30 cellular contexts compared by ENCODE assay signal in the genomic region with DNA sequence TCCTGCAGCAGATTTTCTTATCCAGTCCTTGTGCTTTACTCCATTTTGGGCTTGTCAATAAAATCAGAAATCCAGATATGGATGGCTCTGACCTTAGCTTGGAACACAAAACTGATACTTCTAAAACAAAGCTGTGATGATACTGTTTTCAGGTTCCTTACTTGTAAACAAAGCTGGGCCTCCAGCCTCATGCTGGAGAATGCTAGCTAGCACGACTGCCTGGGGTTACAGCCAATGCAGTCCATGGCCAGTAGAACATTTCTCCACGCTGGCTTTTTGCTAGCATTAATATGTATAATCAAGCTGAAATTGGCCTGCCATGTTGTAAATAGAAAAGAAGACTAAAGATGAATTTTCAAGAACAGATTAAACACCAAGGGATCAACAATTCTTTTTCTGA.
A peak's percentile ranks its signal among the peaks of the same experiment; 100 is the strongest.
DNase-seq lines count a peak whose midpoint lies in the region; ATAC-seq and TF ChIP-seq lines count a peak whose summit lies in the region.
"Had no signal": no experiment of that assay in that cellular context is flagged by ENCODE, and none has a peak within 500 bp of the region (broad histone marks: within the 10 kb centered on the region; RNA-seq: fewer than 3 reads in every experiment).

No MANE protein-coding gene starts in this region.

- TF ChIP-seq CTCF in mesothelial cell of epicardium (IDR thresholded peaks at IDR 0.05; ENCODE audit: unreplicated experiment), result no peak
- TF ChIP-seq CTCF in GM10248 (IDR thresholded peaks at IDR 0.05; ENCODE audit: control extremely low read depth, extremely low read depth, low read depth, missing control alignments), result no peak
- TF ChIP-seq CTCF in mucosa of descending colon (IDR thresholded peaks at IDR 0.05), result no peak

- H3K27ac Mint-ChIP-seq in activated T-cell treated with anti-CD3 and anti-CD28 coated beads, Interleukin-2, amount 50 U/mL, for 72 hours, result peak overlapping the region; percentile 28
- peak overlapping the region; percentile 81 for H3K27ac Mint-ChIP-seq in mesothelial cell of epicardium
- H3K27ac Mint-ChIP-seq: activated CD4-positive, alpha-beta memory T cell treated with anti-CD3 and anti-CD28 coated beads for 36 hours; activated T-helper 17 cell treated with anti-CD3 and anti-CD28 coated beads, Interleukin-2, amount 50 U/mL, for 72 hours; naive thymus-derived CD8-positive, alpha-beta T cell; stimulated activated effector memory CD8-positive, alpha-beta T cell treated with anti-CD3 and anti-CD28 coated beads, Interleukin-12 subunit alpha, Interleukin-12 subunit beta, amount 100 ng/mL, for 72 hours had no signal

- ATAC-seq in activated T-cell treated with anti-CD3 and anti-CD28 coated beads, Interleukin-2, amount 50 U/mL, for 72 hours (replicated peaks in 1 of 2), result no peak
- no peak for ATAC-seq in activated T-cell treated with anti-CD3 and anti-CD28 coated beads, Interleukin-2, amount 50 U/mL, for 4 hours
- ATAC-seq in mucosa of descending colon, result no peak
- ATAC-seq: activated CD4-positive, CD25-positive, alpha-beta regulatory T cell treated with anti-CD3 and anti-CD28 coated beads, Interleukin-2, amount 50 U/mL, for 24 hours; activated T-helper 17 cell treated with anti-CD3 and anti-CD28 coated beads, Interleukin-2, amount 50 U/mL, for 72 hours; effector memory CD8-positive, alpha-beta T cell; naive thymus-derived CD8-positive, alpha-beta T cell; PC-3; stimulated activated effector memory CD8-positive, alpha-beta T cell treated with anti-CD3 and anti-CD28 coated beads, Interleukin-12 subunit alpha, Interleukin-12 subunit beta, amount 100 ng/mL, for 72 hours had no signal

- DNase-seq in activated T-cell treated with anti-CD3 and anti-CD28 coated beads, Interleukin-2, amount 50 U/mL, for 72 hours, result no peak
- DNase-seq in activated T-cell treated with anti-CD3 and anti-CD28 coated beads, Interleukin-2, amount 50 U/mL, for 4 hours, result no peak
- DNase-seq in cerebellar cortex (ENCODE audit: low spot score) (peak; percentile 39), mesothelial cell of epicardium (ENCODE audit: low spot score in 2 of 2, unreplicated experiment in 2 of 2) (no peak), GM10248 (ENCODE audit: extremely low spot score) (no peak), HAP-1 (ENCODE audit: low spot score in 2 of 2) (no peak), AG08395 (ENCODE audit: low spot score) (no peak), mucosa of descending colon (no peak)
- DNase-seq: activated CD4-positive, alpha-beta memory T cell treated with anti-CD3 and anti-CD28 coated beads for 36 hours; activated CD8-positive, alpha-beta memory T cell treated with anti-CD3 and anti-CD28 coated beads, Interleukin-2, amount 50 U/mL, for 4 hours; activated naive CD4-positive, alpha-beta T cell treated with anti-CD3 and anti-CD28 coated beads, Interleukin-2, amount 50 U/mL, for 16 hours; CD4-positive, alpha-beta memory T cell; effector memory CD8-positive, alpha-beta T cell; erythroblast; foreskin keratinocyte; kidney glomerular epithelial cell; MG63; midbrain; naive thymus-derived CD8-positive, alpha-beta T cell; NCI-H1105 treated with DMSO at 0.1 percent for 48 hours; NCI-H1930; NCI-H526; NK-92 treated with Interleukin-12 subunit alpha and Interleukin-12 subunit beta, amount 100 ng/mL, for 24 hours; PC-3; stimulated activated CD4-positive, alpha-beta T cell treated with anti-CD3 and anti-CD28 coated beads, Interleukin-15, amount 100 ng/mL, for 24 hours; upper lobe of left lung had no signal

- POLR2A ChIA-PET in GM10248 (lab: Yijun Ruan, JAX), result no interaction called here

- no peaks in the 10 kb centered on the region for H3K27me3 Mint-ChIP-seq in activated T-cell treated with anti-CD3 and anti-CD28 coated beads, Interleukin-2, amount 50 U/mL, for 72 hours (ENCODE audit: low read depth)
- H3K27me3 Mint-ChIP-seq in activated T-cell treated with anti-CD3 and anti-CD28 coated beads, Interleukin-2, amount 50 U/mL, for 4 hours (ENCODE audit: low read depth), result no peaks in the 10 kb centered on the region
- no peaks in the 10 kb centered on the region for H3K27me3 Mint-ChIP-seq in mesothelial cell of epicardium (ENCODE audit: low read depth)
- H3K27me3 Mint-ChIP-seq: activated CD4-positive, alpha-beta memory T cell treated with anti-CD3 and anti-CD28 coated beads for 36 hours; activated T-helper 17 cell treated with anti-CD3 and anti-CD28 coated beads, Interleukin-2, amount 50 U/mL, for 72 hours; CD4-positive, alpha-beta memory T cell; effector memory CD8-positive, alpha-beta T cell; naive thymus-derived CD8-positive, alpha-beta T cell had no signal

- H3K4me3 ChIP-seq in HAP-1 (no peak overlapping the region), mucosa of descending colon (no peak overlapping the region)
- H3K4me3 ChIP-seq: MG63, ovary, upper lobe of left lung had no signal

- H3K36me3 ChIP-seq in HAP-1 (replicated peaks) (peaks cover 44% of the 10 kb centered on the region), mucosa of descending colon (ENCODE audit: low read depth) (no peaks in the 10 kb centered on the region)
- H3K36me3 ChIP-seq: ovary, upper lobe of left lung had no signal

- H3K9me3 ChIP-seq in HAP-1 (no peaks in the 10 kb centered on the region), mucosa of descending colon (no peaks in the 10 kb centered on the region)
- H3K9me3 ChIP-seq: MG63, ovary, upper lobe of left lung had no signal

- in situ Hi-C loops in HAP-1 (cut with MboI; ENCODE audit: low sequenced_read_pairs), result no loop called here

- intact Hi-C loops in mucosa of descending colon (cut with DNase I, micrococcal nuclease), result no loop called here

- no peaks in the 10 kb centered on the region for H3K9me3 Mint-ChIP-seq in activated T-cell treated with anti-CD3 and anti-CD28 coated beads, Interleukin-2, amount 50 U/mL, for 72 hours
- H3K9me3 Mint-ChIP-seq in activated T-cell treated with anti-CD3 and anti-CD28 coated beads, Interleukin-2, amount 50 U/mL, for 4 hours, result no peaks in the 10 kb centered on the region
- H3K9me3 Mint-ChIP-seq in mesothelial cell of epicardium, result no peaks in the 10 kb centered on the region
- H3K9me3 Mint-ChIP-seq: activated CD4-positive, alpha-beta memory T cell treated with anti-CD3 and anti-CD28 coated beads for 36 hours; activated T-helper 17 cell treated with anti-CD3 and anti-CD28 coated beads, Interleukin-2, amount 50 U/mL, for 72 hours; CD4-positive, alpha-beta memory T cell; effector memory CD8-positive, alpha-beta T cell; naive thymus-derived CD8-positive, alpha-beta T cell; stimulated activated effector memory CD8-positive, alpha-beta T cell treated with anti-CD3 and anti-CD28 coated beads, Interleukin-12 subunit alpha, Interleukin-12 subunit beta, amount 100 ng/mL, for 72 hours had no signal

- no peak overlapping the region for H3K4me3 Mint-ChIP-seq in activated T-cell treated with anti-CD3 and anti-CD28 coated beads, Interleukin-2, amount 50 U/mL, for 72 hours
- no peak overlapping the region for H3K4me3 Mint-ChIP-seq in activated T-cell treated with anti-CD3 and anti-CD28 coated beads, Interleukin-2, amount 50 U/mL, for 4 hours
- H3K4me3 Mint-ChIP-seq in mesothelial cell of epicardium, result no peak overlapping the region
- H3K4me3 Mint-ChIP-seq: activated CD4-positive, alpha-beta memory T cell treated with anti-CD3 and anti-CD28 coated beads for 36 hours; activated T-helper 17 cell treated with anti-CD3 and anti-CD28 coated beads, Interleukin-2, amount 50 U/mL, for 72 hours; CD4-positive, alpha-beta memory T cell; effector memory CD8-positive, alpha-beta T cell; naive thymus-derived CD8-positive, alpha-beta T cell; stimulated activated effector memory CD8-positive, alpha-beta T cell treated with anti-CD3 and anti-CD28 coated beads, Interleukin-12 subunit alpha, Interleukin-12 subunit beta, amount 100 ng/mL, for 72 hours had no signal

- H3K4me1 ChIP-seq in HAP-1 (no peaks in the 10 kb centered on the region), mucosa of descending colon (ENCODE audit: low read depth) (no peaks in the 10 kb centered on the region)
- H3K4me1 ChIP-seq: upper lobe of left lung had no signal

- CTCF ChIA-PET in GM10248 (lab: Yijun Ruan, JAX), result interaction anchor here (0.7 to 3.2 kb wide), 16 partner anchors 10 to 409 kb away, joined by 3 to 44 read pairs (median 4); no protein-coding TSS in a partner anchor

- no peaks in the 10 kb centered on the region for H3K4me1 Mint-ChIP-seq in activated T-cell treated with anti-CD3 and anti-CD28 coated beads, Interleukin-2, amount 50 U/mL, for 72 hours (ENCODE audit: low read depth)
- no peaks in the 10 kb centered on the region for H3K4me1 Mint-ChIP-seq in activated T-cell treated with anti-CD3 and anti-CD28 coated beads, Interleukin-2, amount 50 U/mL, for 4 hours (ENCODE audit: low read depth)
- H3K4me1 Mint-ChIP-seq in mesothelial cell of epicardium, result peaks cover 28% of the 10 kb centered on the region
- H3K4me1 Mint-ChIP-seq: activated T-helper 17 cell treated with anti-CD3 and anti-CD28 coated beads, Interleukin-2, amount 50 U/mL, for 72 hours; CD4-positive, alpha-beta memory T cell; stimulated activated effector memory CD8-positive, alpha-beta T cell treated with anti-CD3 and anti-CD28 coated beads, Interleukin-12 subunit alpha, Interleukin-12 subunit beta, amount 100 ng/mL, for 72 hours had no signal

- H3K36me3 Mint-ChIP-seq in activated T-cell treated with anti-CD3 and anti-CD28 coated beads, Interleukin-2, amount 50 U/mL, for 72 hours (ENCODE audit: insufficient read depth in 2 of 2), result peaks cover 12 to 37% of the 10 kb centered on the region in 2 donors
- peaks cover 40% of the 10 kb centered on the region for H3K36me3 Mint-ChIP-seq in activated T-cell treated with anti-CD3 and anti-CD28 coated beads, Interleukin-2, amount 50 U/mL, for 4 hours (ENCODE audit: insufficient read depth)
- H3K36me3 Mint-ChIP-seq in mesothelial cell of epicardium, result peaks cover 16% of the 10 kb centered on the region

- no peaks in the 10 kb centered on the region for H3K27me3 ChIP-seq in HAP-1 (ENCODE audit: low read depth)
- H3K27me3 ChIP-seq: foreskin keratinocyte, MG63, ovary, upper lobe of left lung had no signal
